ENCODE assay signal across 11 cellular contexts in genomic region chr19:6057651-6058365, GRCh38. TPM values are rescaled to one million over a fixed set of nuclear protein-coding genes. Genes with fewer than 3 reads are reported as not detected.
DNase-seq lines count a peak whose midpoint lies in the region; ATAC-seq, FAIRE-seq and TF ChIP-seq lines count a peak whose summit lies in the region.
"Had no signal": no experiment of that assay in that cellular context is flagged by ENCODE, and none has a peak within 500 bp of the region (broad histone marks: within the 10 kb centered on the region; RNA-seq: fewer than 3 reads in every experiment).

No MANE protein-coding gene starts in this region.

- FAIRE-seq in pancreas (lab: Jason Lieb, UNC): no peak

- peak overlapping the region; percentile 91 to 98 (median 96) for H3K27ac ChIP-seq in esophagus squamous epithelium
- H3K27ac ChIP-seq in pancreas: peak overlapping the region; percentile 7 to 79 (median 49)
- H3K27ac ChIP-seq in aorta (ENCODE audit: low read depth in 1 of 2, low read length in 2 of 2): peak overlapping the region; percentile 29 to 76

- H3K9me3 Mint-ChIP-seq in natural killer cell: no peaks in the 10 kb centered on the region
- no peaks in the 10 kb centered on the region for H3K9me3 Mint-ChIP-seq in natural killer cell treated with Interleukin-12 subunit alpha and Interleukin-12 subunit beta and Interleukin-15 and Interleukin-18, amount 100 ng/mL, for 72 hours
- H3K9me3 Mint-ChIP-seq: activated naive CD4-positive, alpha-beta T cell treated with anti-CD3 and anti-CD28 coated beads, Interleukin-2, amount 50 U/mL, for 24 hours; naive B cell had no signal

- H3K36me3 ChIP-seq in esophagus squamous epithelium (no peaks in the 10 kb centered on the region), pancreas (no peaks in the 10 kb centered on the region), aorta (ENCODE audit: control insufficient read depth in 1 of 2, insufficient read depth in 2 of 2, low read length in 1 of 2) (no peaks in the 10 kb centered on the region)

- no peaks in the 10 kb centered on the region for H3K36me3 Mint-ChIP-seq in natural killer cell
- no peaks in the 10 kb centered on the region for H3K36me3 Mint-ChIP-seq in natural killer cell treated with Interleukin-12 subunit alpha and Interleukin-12 subunit beta and Interleukin-15 and Interleukin-18, amount 100 ng/mL, for 72 hours
- H3K36me3 Mint-ChIP-seq: activated naive CD4-positive, alpha-beta T cell treated with anti-CD3 and anti-CD28 coated beads, Interleukin-2, amount 50 U/mL, for 24 hours; naive B cell had no signal

- peak overlapping the region in 1 of 2 donors; percentile 32 for H3K27ac Mint-ChIP-seq in natural killer cell
- H3K27ac Mint-ChIP-seq in natural killer cell treated with Interleukin-12 subunit alpha and Interleukin-12 subunit beta and Interleukin-15 and Interleukin-18, amount 100 ng/mL, for 72 hours: no peak overlapping the region
- H3K27ac Mint-ChIP-seq: activated naive CD4-positive, alpha-beta T cell treated with anti-CD3 and anti-CD28 coated beads, Interleukin-2, amount 50 U/mL, for 24 hours; naive B cell had no signal

- H3K9me3 ChIP-seq in esophagus squamous epithelium: no peaks in the 10 kb centered on the region
- H3K9me3 ChIP-seq in pancreas: no peaks in the 10 kb centered on the region
- no peaks in the 10 kb centered on the region for H3K9me3 ChIP-seq in aorta (ENCODE audit: control insufficient read depth, low read length)

- peak; percentile 13 for DNase-seq in natural killer cell
- DNase-seq in natural killer cell treated with Interleukin-12 subunit alpha and Interleukin-12 subunit beta and Interleukin-15 and Interleukin-18, amount 100 ng/mL, for 72 hours (ENCODE audit: low spot score): no peak
- DNase-seq in esophagus squamous epithelium (lab: John Stamatoyannopoulos, UW): no peak
- no peak for DNase-seq in pancreas
- peak in 1 of 2 donors; percentile 72 for DNase-seq in aorta
- DNase-seq in GM10266 (ENCODE audit: extremely low spot score): no peak
- DNase-seq: naive B cell, NCI-H526 had no signal

- TF ChIP-seq POLR2A in esophagus squamous epithelium (IDR thresholded peaks at IDR 0.05): peak in 1 of 4 donors; percentile 44

- H3K4me3 Mint-ChIP-seq in natural killer cell: no peak overlapping the region
- H3K4me3 Mint-ChIP-seq in natural killer cell treated with Interleukin-12 subunit alpha and Interleukin-12 subunit beta and Interleukin-15 and Interleukin-18, amount 100 ng/mL, for 72 hours: no peak overlapping the region
- H3K4me3 Mint-ChIP-seq: activated naive CD4-positive, alpha-beta T cell treated with anti-CD3 and anti-CD28 coated beads, Interleukin-2, amount 50 U/mL, for 24 hours; naive B cell had no signal

- ATAC-seq in natural killer cell: peak in 1 of 3 donors; percentile 9
- ATAC-seq in natural killer cell treated with Interleukin-12 subunit alpha and Interleukin-12 subunit beta and Interleukin-15 and Interleukin-18, amount 100 ng/mL, for 72 hours: no peak
- ATAC-seq in pancreas: no peak
- no peak for ATAC-seq in aorta (ENCODE audit: low FRiP score)
- no peak for ATAC-seq in HG02642 (IDR thresholded peaks at IDR 0.05; ENCODE audit: poor library complexity, unreplicated experiment)
- ATAC-seq in HG02798 (IDR thresholded peaks at IDR 0.05; ENCODE audit: poor library complexity, unreplicated experiment): no peak

- H3K4me1 ChIP-seq in esophagus squamous epithelium: peaks cover 58 to 78% (median 64%) of the 10 kb centered on the region in 3 donors
- H3K4me1 ChIP-seq in pancreas: peaks cover 0 to 15% (median 0%) of the 10 kb centered on the region in 3 donors
- H3K4me1 ChIP-seq in aorta (ENCODE audit: control insufficient read depth in 1 of 2, insufficient read depth in 2 of 2, low read length in 2 of 2): peaks cover 3 to 5% of the 10 kb centered on the region in 2 donors

- no peaks in the 10 kb centered on the region for H3K27me3 ChIP-seq in esophagus squamous epithelium
- H3K27me3 ChIP-seq in pancreas: no peaks in the 10 kb centered on the region
- H3K27me3 ChIP-seq in aorta (ENCODE audit: control insufficient read depth in 1 of 2, insufficient read depth in 2 of 2, low read length in 1 of 2): no peaks in the 10 kb centered on the region

- H3K27me3 Mint-ChIP-seq in natural killer cell (ENCODE audit: low read depth in 2 of 2): peaks cover 18 to 19% of the 10 kb centered on the region in 2 donors
- H3K27me3 Mint-ChIP-seq in natural killer cell treated with Interleukin-12 subunit alpha and Interleukin-12 subunit beta and Interleukin-15 and Interleukin-18, amount 100 ng/mL, for 72 hours: peaks cover 6 to 29% of the 10 kb centered on the region in 2 donors
- H3K27me3 Mint-ChIP-seq: activated naive CD4-positive, alpha-beta T cell treated with anti-CD3 and anti-CD28 coated beads, Interleukin-2, amount 50 U/mL, for 24 hours had no signal

- intact Hi-C loops in natural killer cell (cut with micrococcal nuclease) (no loop called here), esophagus squamous epithelium (cut with DNase I) (no loop called here), pancreas (cut with DNase I) (no loop called here), aorta (cut with DNase I) (loop anchor here (2.0 to 10.0 kb wide), 3 partner anchors 53 to 217 kb away; partner anchors contain the start of genes RFX2 (in 2 of the 2) and MLLT1 (in 1 of the 2))

- 67% methylated on average over 5 to 10 of the region's 13 CpGs for WGBS in esophagus squamous epithelium, 2 donors
- WGBS in pancreas, 2 donors: 78 to 86% methylated on average over 13 of the region's 13 CpGs
- WGBS in aorta, 2 donors: 72 to 78% methylated on average over 13 of the region's 13 CpGs

- peaks cover 10 to 14% of the 10 kb centered on the region in 2 donors for H3K4me1 Mint-ChIP-seq in natural killer cell
- peaks cover 19 to 20% of the 10 kb centered on the region in 2 donors for H3K4me1 Mint-ChIP-seq in natural killer cell treated with Interleukin-12 subunit alpha and Interleukin-12 subunit beta and Interleukin-15 and Interleukin-18, amount 100 ng/mL, for 72 hours (ENCODE audit: low read depth in 2 of 2)

- H3K4me3 ChIP-seq in esophagus squamous epithelium (peak overlapping the region in 1 of 4 donors; percentile 56), pancreas (no peak overlapping the region), aorta (ENCODE audit: low read length in 2 of 2) (no peak overlapping the region)

- TF ChIP-seq CTCF in natural killer cell (IDR thresholded peaks at IDR 0.05) (no peak), esophagus squamous epithelium (IDR thresholded peaks at IDR 0.05) (no peak), pancreas (IDR thresholded peaks at IDR 0.05) (no peak), GM10266 (IDR thresholded peaks at IDR 0.05; ENCODE audit: control insufficient read depth, insufficient read depth, low read depth, missing control alignments) (no peak)

RNA-seq across cellular contexts. Expression of gene RFX2, which starts 52.5 kb away (rescaled TPM):
- 1 to 10 TPM; 2.4 to 4.6 (median 4.1) TPM for total RNA-seq in natural killer cell
- total RNA-seq in natural killer cell treated with Interleukin-12 subunit alpha and Interleukin-12 subunit beta and Interleukin-15 and Interleukin-18, amount 100 ng/mL, for 72 hours: 1 to 10 TPM; 6.6 to 6.9 TPM
- total RNA-seq in esophagus squamous epithelium: 10 to 100 TPM in 1 of 4 donors, 1 to 10 TPM in 3; 5.2 to 21.4 (median 7.7) TPM
- 1 to 10 TPM; 1.8 to 5.0 (median 3.4) TPM for total RNA-seq in pancreas
- 10 to 100 TPM in 1 of 2 donors, 1 to 10 TPM in 1; 2.8 to 14.0 TPM for polyA plus RNA-seq in pancreas
- total RNA-seq in aorta: 10 to 100 TPM; 16.6 to 26.1 TPM
- 10 to 100 TPM in 1 of 2 donors, 1 to 10 TPM in 1; 6.5 to 12.6 TPM for polyA plus RNA-seq in aorta

Comparison
In these comparisons a context has a peak if more than half of its experiments do, and no peak if none do; other contexts are left out.
1. intact Hi-C loops: an anchor here in aorta (2.0 to 10.0 kb wide); none called in natural killer cell, esophagus squamous epithelium and pancreas.